16 cellular contexts compared by ENCODE assay signal in genomic region chr13:101026736-101027398, GRCh38.
DNase-seq lines count a peak whose midpoint lies in the region; ATAC-seq and TF ChIP-seq lines count a peak whose summit lies in the region.
"Had no signal": no experiment of that assay in that cellular context is flagged by ENCODE, and none has a peak within 500 bp of the region (broad histone marks: within the 10 kb centered on the region; RNA-seq: fewer than 3 reads in every experiment).

No MANE protein-coding gene starts in this region.

- POLR2A ChIA-PET in PC-9 (lab: Charles Lee; ENCODE audit: unreplicated experiment) = no interaction called here

- no peaks in the 10 kb centered on the region for H3K79me2 ChIP-seq in PC-9 (ENCODE audit: low read depth)

- H3K4me3 ChIP-seq in LNCaP clone FGC (ENCODE audit: low read depth, low read length) = no peak overlapping the region
- H3K4me3 ChIP-seq in PC-9 = no peak overlapping the region
- H3K4me3 ChIP-seq: HAP-1 had no signal

- BruUV-seq in PC-9 (replicated peaks; lab: Mats Ljungman, UMichigan) = no TSS peak

- H3K36me3 Mint-ChIP-seq in stimulated activated memory B cell treated with anti-CD40 and anti-IgM and Interleukin-4, amounts not matched to agents 10 μg/mL and 1 μg/mL and 100 μg/mL, for 72 hours = no peaks in the 10 kb centered on the region
- H3K36me3 Mint-ChIP-seq: CD14-positive monocyte; CD8-positive, alpha-beta memory T cell had no signal

- peaks cover 8% of the 10 kb centered on the region for H3K27me3 Mint-ChIP-seq in stimulated activated memory B cell treated with anti-CD40 and anti-IgM and Interleukin-4, amounts not matched to agents 10 μg/mL and 1 μg/mL and 100 μg/mL, for 72 hours

- H3K27me3 ChIP-seq in PC-9 (ENCODE audit: insufficient read depth, low read depth) (peaks cover 8% of the 10 kb centered on the region; the same call in 1 of the 2 replicates), foreskin keratinocyte (no peaks in the 10 kb centered on the region)
- H3K27me3 ChIP-seq: BE2C had no signal

- H3K27ac ChIP-seq in PC-9 (0 out of 2 replicates have a peak overlapping the region, but pooled peaks have one; percentile 27), foreskin keratinocyte (no peak overlapping the region)

- H3K9me3 ChIP-seq in PC-9 (ENCODE audit: insufficient read depth, low read depth) = no peaks in the 10 kb centered on the region
- H3K9me3 ChIP-seq: BE2C, Caco-2, HAP-1 had no signal

- peaks cover 22% of the 10 kb centered on the region for H3F3A ChIP-seq in PC-9 (ENCODE audit: insufficient read depth, low read depth)

- CTCF ChIA-PET in PC-9 (lab: Charles Lee) = no interaction called here

- peak overlapping the region; percentile 52; the same call in 1 of the 2 replicates for H3K4me2 ChIP-seq in PC-9

- intact Hi-C loops in PC-9 (cut with micrococcal nuclease; ENCODE audit: unreplicated experiment) = no loop called here

- ATAC-seq in left lobe of liver = peak; percentile 89
- ATAC-seq in stimulated activated memory B cell treated with anti-CD40 and anti-IgM and Interleukin-4, amounts not matched to agents 10 μg/mL and 1 μg/mL and 100 μg/mL, for 72 hours = peak; percentile 40
- no peak for ATAC-seq in foreskin keratinocyte

- H3K4me3 Mint-ChIP-seq in stimulated activated memory B cell treated with anti-CD40 and anti-IgM and Interleukin-4, amounts not matched to agents 10 μg/mL and 1 μg/mL and 100 μg/mL, for 72 hours = no peak overlapping the region
- H3K4me3 Mint-ChIP-seq: CD14-positive monocyte; CD8-positive, alpha-beta memory T cell had no signal

- peaks cover 30% of the 10 kb centered on the region for H3K4me1 ChIP-seq in PC-9 (replicated peaks; ENCODE audit: insufficient read depth)
- H3K4me1 ChIP-seq in foreskin keratinocyte = no peaks in the 10 kb centered on the region
- H3K4me1 ChIP-seq: BE2C, Caco-2 had no signal

- H2AFZ ChIP-seq in PC-9 = no peak overlapping the region

- no peaks in the 10 kb centered on the region for H3K4me1 Mint-ChIP-seq in stimulated activated memory B cell treated with anti-CD40 and anti-IgM and Interleukin-4, amounts not matched to agents 10 μg/mL and 1 μg/mL and 100 μg/mL, for 72 hours
- H3K4me1 Mint-ChIP-seq: CD14-positive monocyte; CD8-positive, alpha-beta memory T cell had no signal

- TF ChIP-seq CTCF in LNCaP clone FGC (IDR thresholded peaks at IDR 0.05; ENCODE audit: control insufficient read depth, extremely low read depth, insufficient read depth) (no peak), PC-9 (conservative IDR thresholded peaks at IDR 0.05) (no peak), foreskin keratinocyte (conservative IDR thresholded peaks at IDR 0.05) (no peak)

- peaks cover under 1% of the 10 kb centered on the region for H3K9me3 Mint-ChIP-seq in stimulated activated memory B cell treated with anti-CD40 and anti-IgM and Interleukin-4, amounts not matched to agents 10 μg/mL and 1 μg/mL and 100 μg/mL, for 72 hours

- no peaks in the 10 kb centered on the region for H4K20me1 ChIP-seq in PC-9 (ENCODE audit: insufficient read depth)

- no peak overlapping the region for H3K27ac Mint-ChIP-seq in stimulated activated memory B cell treated with anti-CD40 and anti-IgM and Interleukin-4, amounts not matched to agents 10 μg/mL and 1 μg/mL and 100 μg/mL, for 72 hours
- H3K27ac Mint-ChIP-seq: CD8-positive, alpha-beta memory T cell had no signal

- H3K9me2 ChIP-seq in PC-9 (ENCODE audit: insufficient read depth) = no peaks in the 10 kb centered on the region; the same call in 1 of the 2 replicates

- DNase-seq in LNCaP clone FGC (ENCODE audit: low read depth) (peak; percentile 2), PC-9 (peak in 1 of 2 experiments; percentile 51), left lobe of liver (ENCODE audit: low spot score) (peak; percentile 73), foreskin keratinocyte (no peak), NCI-H510A treated with DMSO at 0.1 percent for 48 hours (lab: John Stamatoyannopoulos, UW) (no peak), DMS114 treated with DMSO at 0.1 percent for 48 hours (lab: John Stamatoyannopoulos, UW; ENCODE audit: unreplicated experiment) (no peak)
- DNase-seq in activated CD8-positive, alpha-beta memory T cell treated with anti-CD3 and anti-CD28 coated beads, Interleukin-2, amount 50 U/mL, for 4 hours = no peak
- DNase-seq: ACHN; BE2C; Caco-2; CD8-positive, alpha-beta memory T cell; DMS53; GF-D8 had no signal

- H3K36me3 ChIP-seq in PC-9 (ENCODE audit: low read depth) = no peaks in the 10 kb centered on the region
- H3K36me3 ChIP-seq: BE2C, HAP-1 had no signal

Comparison
In these comparisons a context has a peak if more than half of its experiments do, and no peak if none do; other contexts are left out.
1. DNase-seq: peak in LNCaP clone FGC (single experiment) and left lobe of liver (single experiment); none in activated CD8-positive, alpha-beta memory T cell treated with anti-CD3 and anti-CD28 coated beads, Interleukin-2, amount 50 U/mL, for 4 hours (single experiment), foreskin keratinocyte (0 of 2), NCI-H510A treated with DMSO at 0.1 percent for 48 hours (single experiment) and DMS114 treated with DMSO at 0.1 percent for 48 hours (single experiment).